In genomic region chr3:147509444-147509843, GRCh38 we compare ENCODE assay signal across 20 cellular contexts.
"Had no signal": no experiment of that assay in that cellular context is flagged by ENCODE, and none has a peak within 500 bp of the region (broad histone marks: within the 10 kb centered on the region; RNA-seq: fewer than 3 reads in every experiment).

No MANE protein-coding gene starts in this region.

- H3K4me1 Mint-ChIP-seq: naive thymus-derived CD8-positive, alpha-beta T cell; neural crest cell; stimulated activated effector memory CD8-positive, alpha-beta T cell treated with anti-CD3 and anti-CD28 coated beads, Interleukin-12 subunit alpha, Interleukin-12 subunit beta, amount 100 ng/mL, for 72 hours had no signal

- ATAC-seq: naive thymus-derived CD8-positive, alpha-beta T cell; stimulated activated effector memory CD8-positive, alpha-beta T cell treated with anti-CD3 and anti-CD28 coated beads, Interleukin-12 subunit alpha, Interleukin-12 subunit beta, amount 100 ng/mL, for 72 hours; stimulated activated naive CD8-positive, alpha-beta T cell treated with anti-CD3 and anti-CD28 coated beads, Interleukin-15, Interleukin-2, amounts not matched to agents 100 U/mL and 50 U/mL, for 24 hours had no signal

- H3K36me3 Mint-ChIP-seq: naive thymus-derived CD8-positive, alpha-beta T cell; stimulated activated effector memory CD8-positive, alpha-beta T cell treated with anti-CD3 and anti-CD28 coated beads, Interleukin-12 subunit alpha, Interleukin-12 subunit beta, amount 100 ng/mL, for 72 hours had no signal

- H3K9me3 Mint-ChIP-seq: naive thymus-derived CD8-positive, alpha-beta T cell; neural crest cell had no signal

- H3K4me3 Mint-ChIP-seq: naive thymus-derived CD8-positive, alpha-beta T cell; neural crest cell; stimulated activated effector memory CD8-positive, alpha-beta T cell treated with anti-CD3 and anti-CD28 coated beads, Interleukin-12 subunit alpha, Interleukin-12 subunit beta, amount 100 ng/mL, for 72 hours had no signal

- H3K27me3 Mint-ChIP-seq: naive thymus-derived CD8-positive, alpha-beta T cell had no signal

- H3K4me3 ChIP-seq: dorsolateral prefrontal cortex, hepatocyte, sigmoid colon, suprapubic skin, tibial artery, upper lobe of left lung, vagina had no signal

- H3K9me3 ChIP-seq: sigmoid colon, suprapubic skin, tibial artery, upper lobe of left lung, vagina had no signal

- H3K27ac ChIP-seq: dorsolateral prefrontal cortex, hepatocyte, sigmoid colon, suprapubic skin, tibial artery, upper lobe of left lung, vagina had no signal

- H3K27ac Mint-ChIP-seq: naive thymus-derived CD8-positive, alpha-beta T cell; stimulated activated effector memory CD8-positive, alpha-beta T cell treated with anti-CD3 and anti-CD28 coated beads, Interleukin-12 subunit alpha, Interleukin-12 subunit beta, amount 100 ng/mL, for 72 hours had no signal

- H3K27me3 ChIP-seq: dorsolateral prefrontal cortex, sigmoid colon, suprapubic skin, tibial artery, upper lobe of left lung, vagina had no signal

- H3K4me1 ChIP-seq: sigmoid colon, suprapubic skin, tibial artery, upper lobe of left lung, vagina had no signal

- DNase-seq: cortex of kidney; dorsolateral prefrontal cortex; effector CD8-positive, alpha-beta T cell; foreskin melanocyte; head of caudate nucleus; kidney; left cardiac atrium; naive thymus-derived CD8-positive, alpha-beta T cell; posterior cingulate gyrus; sigmoid colon; small intestine; stimulated activated CD4-positive, alpha-beta T cell treated with anti-CD3 and anti-CD28 coated beads, Interleukin-12 subunit alpha, Interleukin-12 subunit beta, amount 100 ng/mL, for 4 hours; stimulated activated naive CD8-positive, alpha-beta T cell treated with anti-CD3 and anti-CD28 coated beads, Interleukin-15, Interleukin-2, amounts not matched to agents 100 U/mL and 50 U/mL, for 24 hours; tibial artery; upper lobe of left lung had no signal

- H3K36me3 ChIP-seq: sigmoid colon, suprapubic skin, tibial artery, upper lobe of left lung, vagina had no signal
